22 cellular contexts compared by ENCODE assay signal in genomic region chr2:20530520-20530919, GRCh38.
"Had no signal": no experiment of that assay in that cellular context is flagged by ENCODE, and none has a peak within 500 bp of the region (broad histone marks: within the 10 kb centered on the region; RNA-seq: fewer than 3 reads in every experiment).

No MANE protein-coding gene starts in this region.

- H3K27me3 Mint-ChIP-seq: activated CD4-positive, alpha-beta T cell treated with anti-CD3 and anti-CD28 coated beads, Interleukin-2, amount 10 ng/mL, durations not matched to agents 7 days and 5 days; activated naive CD8-positive, alpha-beta T cell treated with anti-CD3 and anti-CD28 coated beads for 36 hours had no signal

- H3K4me2 ChIP-seq: PC-9, SK-N-SH had no signal

- H3K36me3 Mint-ChIP-seq: activated CD4-positive, alpha-beta memory T cell treated with anti-CD3 and anti-CD28 coated beads for 36 hours; activated naive CD4-positive, alpha-beta T cell treated with anti-CD3 and anti-CD28 coated beads, Interleukin-2, amount 10 ng/mL, durations not matched to agents 7 days and 5 days; activated naive CD8-positive, alpha-beta T cell treated with anti-CD3 and anti-CD28 coated beads for 36 hours had no signal

- H3K27ac ChIP-seq: PC-9 had no signal

- H2AFZ ChIP-seq: PC-9 had no signal

- H3K4me3 ChIP-seq: PC-9 had no signal

- ATAC-seq: activated T-cell treated with anti-CD3 and anti-CD28 coated beads, Interleukin-2, amount 50 U/mL, for 4 hours had no signal

- H3K9ac ChIP-seq: SK-N-SH had no signal

- H3K4me3 Mint-ChIP-seq: activated B cell treated with CpG ODN at 0.5 μM for 24 hours; activated CD4-positive, alpha-beta memory T cell treated with anti-CD3 and anti-CD28 coated beads for 36 hours; activated CD4-positive, alpha-beta T cell treated with anti-CD3 and anti-CD28 coated beads, Interleukin-2, amount 10 ng/mL, durations not matched to agents 7 days and 5 days; activated naive CD4-positive, alpha-beta T cell treated with anti-CD3 and anti-CD28 coated beads, Interleukin-2, amount 10 ng/mL, durations not matched to agents 7 days and 5 days; activated naive CD8-positive, alpha-beta T cell treated with anti-CD3 and anti-CD28 coated beads for 36 hours; activated T-cell treated with anti-CD3 and anti-CD28 coated beads, Interleukin-2, amount 50 U/mL, for 4 hours had no signal

- DNase-seq: activated B cell treated with CpG ODN at 0.5 μM for 24 hours; activated CD4-positive, alpha-beta memory T cell treated with anti-CD3 and anti-CD28 coated beads for 36 hours; activated CD4-positive, alpha-beta T cell treated with anti-CD3 and anti-CD28 coated beads for 1 hour; activated CD4-positive, alpha-beta T cell treated with anti-CD3 and anti-CD28 coated beads, Interleukin-2, amount 10 ng/mL, durations not matched to agents 7 days and 5 days; activated CD8-positive, alpha-beta memory T cell treated with anti-CD3 and anti-CD28 coated beads for 24 hours; activated gamma-delta T cell treated with Interleukin-2 at 50 U/mL for 16 hours; activated naive CD4-positive, alpha-beta T cell treated with anti-CD3 and anti-CD28 coated beads, Interleukin-2, amount 10 ng/mL, durations not matched to agents 7 days and 5 days; activated naive CD8-positive, alpha-beta T cell treated with anti-CD3 and anti-CD28 coated beads for 36 hours; activated T-cell treated with anti-CD3 and anti-CD28 coated beads, Interleukin-2, amount 50 U/mL, for 4 hours; cerebellar nuclear complex; MM.1S; NCI-H1105; NCI-H1436; NCI-H1694 treated with DMSO at 0.1 percent for 48 hours; NCI-H2029 treated with DMSO at 0.1 percent for 48 hours; NCI-H510A treated with DMSO at 0.1 percent for 48 hours; PC-9; SIG-M5; SK-N-SH; SW 1271; T-helper 9 cell had no signal

- H3K9me3 ChIP-seq: SK-N-SH had no signal

- H3K9me3 Mint-ChIP-seq: activated B cell treated with CpG ODN at 0.5 μM for 24 hours; activated CD4-positive, alpha-beta memory T cell treated with anti-CD3 and anti-CD28 coated beads for 36 hours; activated CD4-positive, alpha-beta T cell treated with anti-CD3 and anti-CD28 coated beads, Interleukin-2, amount 10 ng/mL, durations not matched to agents 7 days and 5 days; activated naive CD4-positive, alpha-beta T cell treated with anti-CD3 and anti-CD28 coated beads, Interleukin-2, amount 10 ng/mL, durations not matched to agents 7 days and 5 days; activated naive CD8-positive, alpha-beta T cell treated with anti-CD3 and anti-CD28 coated beads for 36 hours; activated T-cell treated with anti-CD3 and anti-CD28 coated beads, Interleukin-2, amount 50 U/mL, for 4 hours; activated T-helper 2 cell treated with anti-CD3 and anti-CD28 coated beads, Interferon-gamma antibody, Interleukin-2, Interleukin-4, amounts not matched to agents 10 μg/mL and 5 μg/mL and 100 μg/mL, durations not matched to agents 14 hours and 24 hours and 36 hours had no signal

- H3K27ac Mint-ChIP-seq: activated B cell treated with CpG ODN at 0.5 μM for 24 hours; activated CD4-positive, alpha-beta memory T cell treated with anti-CD3 and anti-CD28 coated beads for 36 hours; activated CD4-positive, alpha-beta T cell treated with anti-CD3 and anti-CD28 coated beads, Interleukin-2, amount 10 ng/mL, durations not matched to agents 7 days and 5 days; activated naive CD4-positive, alpha-beta T cell treated with anti-CD3 and anti-CD28 coated beads, Interleukin-2, amount 10 ng/mL, durations not matched to agents 7 days and 5 days; activated naive CD8-positive, alpha-beta T cell treated with anti-CD3 and anti-CD28 coated beads for 36 hours; activated T-helper 2 cell treated with anti-CD3 and anti-CD28 coated beads, Interferon-gamma antibody, Interleukin-2, Interleukin-4, amounts not matched to agents 10 μg/mL and 5 μg/mL and 100 μg/mL, durations not matched to agents 14 hours and 24 hours and 36 hours had no signal

- H3K4me1 Mint-ChIP-seq: activated CD4-positive, alpha-beta T cell treated with anti-CD3 and anti-CD28 coated beads, Interleukin-2, amount 10 ng/mL, durations not matched to agents 7 days and 5 days; activated naive CD4-positive, alpha-beta T cell treated with anti-CD3 and anti-CD28 coated beads, Interleukin-2, amount 10 ng/mL, durations not matched to agents 7 days and 5 days had no signal
